In genomic region chr4:102564399-102564921, GRCh38 we compare ENCODE assay signal across 1 cellular context.
TF ChIP-seq lines count a peak whose summit lies in the region.

No MANE protein-coding gene starts in this region.

TF ChIP-seq in GM23338, 12 proteins besides CTCF, POLR2A, EP300 and RAD21 (continued from another document):
- TF ChIP-seq ZNF462 (CRISPR knock-in tag; IDR thresholded peaks at IDR 0.05): no peak
